In the genomic region with DNA sequence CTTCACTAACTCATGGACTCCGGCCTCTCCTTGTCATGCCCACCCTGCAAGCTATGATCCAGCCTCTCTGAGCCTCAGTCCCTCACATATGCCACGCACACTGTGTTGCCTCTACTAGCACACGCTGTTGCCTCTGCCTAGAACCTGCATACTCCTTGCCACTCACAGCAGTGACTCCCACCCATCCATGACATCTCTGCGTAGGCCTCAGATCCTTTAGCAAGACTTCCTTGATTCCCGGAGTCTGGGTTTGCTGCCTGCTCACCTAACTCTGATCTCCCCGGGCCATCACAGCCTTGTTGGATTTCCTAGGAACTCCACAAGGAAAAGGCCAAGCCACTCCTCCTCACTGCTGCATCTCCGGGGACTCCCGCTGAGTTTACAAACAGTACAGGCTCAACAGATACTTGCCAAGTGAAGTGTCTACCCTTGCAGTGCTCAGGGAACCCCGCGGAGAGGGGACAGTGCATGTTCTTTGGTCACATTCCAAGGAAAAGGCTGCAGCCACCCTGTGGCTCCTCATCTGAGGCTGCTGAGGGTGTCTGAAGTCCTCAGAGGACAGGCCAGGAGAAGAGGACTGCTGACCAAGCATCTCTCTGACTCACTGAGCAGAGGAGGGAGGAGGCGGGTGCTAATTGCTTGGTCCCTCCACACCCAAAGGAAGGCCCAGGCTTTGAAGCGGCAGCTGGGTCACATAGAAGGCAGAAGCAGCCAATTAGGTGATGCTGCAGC, we compare ENCODE assay signal across 1 cellular context.
TF ChIP-seq lines count a peak whose summit lies in the region.

No MANE protein-coding gene starts in this region.

TF ChIP-seq in GM23338, 12 proteins besides CTCF, POLR2A, EP300 and RAD21 (continued from another document):
- TF ChIP-seq, protein P1, sequence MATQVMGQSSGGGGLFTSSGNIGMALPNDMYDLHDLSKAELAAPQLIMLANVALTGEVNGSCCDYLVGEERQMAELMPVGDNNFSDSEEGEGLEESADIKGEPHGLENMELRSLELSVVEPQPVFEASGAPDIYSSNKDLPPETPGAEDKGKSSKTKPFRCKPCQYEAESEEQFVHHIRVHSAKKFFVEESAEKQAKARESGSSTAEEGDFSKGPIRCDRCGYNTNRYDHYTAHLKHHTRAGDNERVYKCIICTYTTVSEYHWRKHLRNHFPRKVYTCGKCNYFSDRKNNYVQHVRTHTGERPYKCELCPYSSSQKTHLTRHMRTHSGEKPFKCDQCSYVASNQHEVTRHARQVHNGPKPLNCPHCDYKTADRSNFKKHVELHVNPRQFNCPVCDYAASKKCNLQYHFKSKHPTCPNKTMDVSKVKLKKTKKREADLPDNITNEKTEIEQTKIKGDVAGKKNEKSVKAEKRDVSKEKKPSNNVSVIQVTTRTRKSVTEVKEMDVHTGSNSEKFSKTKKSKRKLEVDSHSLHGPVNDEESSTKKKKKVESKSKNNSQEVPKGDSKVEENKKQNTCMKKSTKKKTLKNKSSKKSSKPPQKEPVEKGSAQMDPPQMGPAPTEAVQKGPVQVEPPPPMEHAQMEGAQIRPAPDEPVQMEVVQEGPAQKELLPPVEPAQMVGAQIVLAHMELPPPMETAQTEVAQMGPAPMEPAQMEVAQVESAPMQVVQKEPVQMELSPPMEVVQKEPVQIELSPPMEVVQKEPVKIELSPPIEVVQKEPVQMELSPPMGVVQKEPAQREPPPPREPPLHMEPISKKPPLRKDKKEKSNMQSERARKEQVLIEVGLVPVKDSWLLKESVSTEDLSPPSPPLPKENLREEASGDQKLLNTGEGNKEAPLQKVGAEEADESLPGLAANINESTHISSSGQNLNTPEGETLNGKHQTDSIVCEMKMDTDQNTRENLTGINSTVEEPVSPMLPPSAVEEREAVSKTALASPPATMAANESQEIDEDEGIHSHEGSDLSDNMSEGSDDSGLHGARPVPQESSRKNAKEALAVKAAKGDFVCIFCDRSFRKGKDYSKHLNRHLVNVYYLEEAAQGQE (IDR thresholded peaks at IDR 0.05; ENCODE audit: unreplicated experiment): no peak
- no peak for TF ChIP-seq EZH2phosphoT487 (IDR thresholded peaks at IDR 0.05; ENCODE audit: unreplicated experiment)
- TF ChIP-seq ZNF331 (CRISPR knock-in tag; IDR thresholded peaks at IDR 0.05; ENCODE audit: low read depth): no peak
- TF ChIP-seq NANOG (IDR thresholded peaks at IDR 0.05; ENCODE audit: borderline replicate concordance): no peak
- no peak for TF ChIP-seq ZNF462 (CRISPR knock-in tag; IDR thresholded peaks at IDR 0.05)
